In genomic region chr16:51152691-51153261, GRCh38 we compare ENCODE assay signal across 9 cellular contexts. TPM values are rescaled to one million over a fixed set of nuclear protein-coding genes. Genes with fewer than 3 reads are reported as not detected.
DNase-seq lines count a peak whose midpoint lies in the region; ATAC-seq and TF ChIP-seq lines count a peak whose summit lies in the region.
"Had no signal": no experiment of that assay in that cellular context is flagged by ENCODE, and none has a peak within 500 bp of the region (broad histone marks: within the 10 kb centered on the region; RNA-seq: fewer than 3 reads in every experiment).

No MANE protein-coding gene starts in this region.

- TF ChIP-seq CTCF in HFFc6 (IDR thresholded peaks at IDR 0.05) = no peak
- no peak for TF ChIP-seq CTCF in esophagus muscularis mucosa (IDR thresholded peaks at IDR 0.05)
- TF ChIP-seq CTCF in nephron progenitor cell (IDR thresholded peaks at IDR 0.05) = no peak

- H3K4me3 ChIP-seq in ACC112 (ENCODE audit: low read depth, low read length) (peak overlapping the region; percentile 83), esophagus muscularis mucosa (peak overlapping the region; percentile 51 to 57 (median 52))
- no peak overlapping the region for H3K4me3 ChIP-seq in CD8-positive, alpha-beta memory T cell (ENCODE audit: low read length)

- H3K4me1 ChIP-seq in ACC112 (ENCODE audit: control insufficient read depth, insufficient read depth, low read length, unreplicated experiment) (no peaks in the 10 kb centered on the region), esophagus muscularis mucosa (peaks cover 22 to 63% (median 55%) of the 10 kb centered on the region in 4 donors)
- H3K4me1 ChIP-seq in CD8-positive, alpha-beta memory T cell (ENCODE audit: insufficient read depth, low read length) = no peaks in the 10 kb centered on the region

- TF ChIP-seq EP300 in esophagus muscularis mucosa (IDR thresholded peaks at IDR 0.05) = no peak

- peak overlapping the region; percentile 79 for H3K27ac Mint-ChIP-seq in HFFc6
- H3K27ac Mint-ChIP-seq in nephron progenitor cell = peak overlapping the region; percentile 98
- no peak overlapping the region for H3K27ac Mint-ChIP-seq in CD8-positive, alpha-beta memory T cell

- intact Hi-C loops in esophagus muscularis mucosa (cut with DNase I) = no loop called here

- no peak for TF ChIP-seq POLR2A in esophagus muscularis mucosa (IDR thresholded peaks at IDR 0.05; ENCODE audit: low read depth)

- H3K9me3 Mint-ChIP-seq in HFFc6 = no peaks in the 10 kb centered on the region
- H3K9me3 Mint-ChIP-seq in nephron progenitor cell = no peaks in the 10 kb centered on the region
- H3K9me3 Mint-ChIP-seq in CD8-positive, alpha-beta memory T cell = peaks cover 0 to 15% (median 8%) of the 10 kb centered on the region in 5 donors

- H3K27me3 ChIP-seq in ACC112 (ENCODE audit: insufficient read depth, low read length) = peaks cover 67% of the 10 kb centered on the region
- H3K27me3 ChIP-seq in esophagus muscularis mucosa = peaks cover 7 to 98% (median 65%) of the 10 kb centered on the region in 4 donors
- H3K27me3 ChIP-seq in CD8-positive, alpha-beta memory T cell (ENCODE audit: insufficient read depth, low read length, poor library complexity, severe bottlenecking) = peaks cover 5% of the 10 kb centered on the region

- ATAC-seq in HG03469 (IDR thresholded peaks at IDR 0.05; ENCODE audit: unreplicated experiment) = no peak

- H3K4me3 Mint-ChIP-seq in HFFc6 (peak overlapping the region; percentile 92), nephron progenitor cell (peak overlapping the region; percentile 98)
- H3K4me3 Mint-ChIP-seq in CD8-positive, alpha-beta memory T cell = peak overlapping the region in 1 of 7 donors; percentile 55

- H3K79me2 ChIP-seq in ACC112 (ENCODE audit: control insufficient read depth, insufficient read depth, low read length, unreplicated experiment) = no peaks in the 10 kb centered on the region

- H3K27me3 Mint-ChIP-seq in HFFc6 (ENCODE audit: insufficient read depth) (no peaks in the 10 kb centered on the region; the same call in 1 of the 2 replicates), nephron progenitor cell (ENCODE audit: low read depth, poor library complexity) (no peaks in the 10 kb centered on the region)
- peaks cover 55 to 68% of the 10 kb centered on the region in 2 donors for H3K27me3 Mint-ChIP-seq in CD8-positive, alpha-beta memory T cell

- CTCF ChIA-PET in CD8-positive, alpha-beta memory T cell (lab: Charles Lee) = no interaction called here

- H3K36me3 ChIP-seq in ACC112 (ENCODE audit: insufficient read depth, low read length) (no peaks in the 10 kb centered on the region), esophagus muscularis mucosa (no peaks in the 10 kb centered on the region)
- H3K36me3 ChIP-seq in CD8-positive, alpha-beta memory T cell (ENCODE audit: insufficient read depth, low read length) = no peaks in the 10 kb centered on the region

- POLR2A ChIA-PET in CD8-positive, alpha-beta memory T cell (lab: Charles Lee) = no interaction called here

- H3K4me1 Mint-ChIP-seq in HFFc6 (ENCODE audit: low read depth) = peaks cover 42% of the 10 kb centered on the region
- peaks cover 43% of the 10 kb centered on the region for H3K4me1 Mint-ChIP-seq in nephron progenitor cell
- peaks cover 3 to 6% (median 4%) of the 10 kb centered on the region in 3 donors for H3K4me1 Mint-ChIP-seq in CD8-positive, alpha-beta memory T cell

- WGBS in esophagus muscularis mucosa = 3% methylated on average over 36 of the region's 51 CpGs

- H3K36me3 Mint-ChIP-seq in HFFc6 (ENCODE audit: low read depth) = no peaks in the 10 kb centered on the region
- H3K36me3 Mint-ChIP-seq in nephron progenitor cell (ENCODE audit: low read depth) = peaks cover 17% of the 10 kb centered on the region
- no peaks in the 10 kb centered on the region for H3K36me3 Mint-ChIP-seq in CD8-positive, alpha-beta memory T cell

- DNase-seq in HFFc6 (peak; percentile 54), esophagus muscularis mucosa (ENCODE audit: extremely low spot score) (no peak), nephron progenitor cell (no peak), NCI-H2196 (lab: John Stamatoyannopoulos, UW; ENCODE audit: unreplicated experiment) (no peak)
- no peak for DNase-seq in activated effector memory CD4-positive, alpha-beta T cell treated with anti-CD3 and anti-CD28 coated beads, Interleukin-2, amount 50 U/mL, for 16 hours
- no peak for DNase-seq in CD8-positive, alpha-beta memory T cell

- no peak overlapping the region for H2AFZ ChIP-seq in ACC112 (ENCODE audit: low read length, unreplicated experiment)

- no peaks in the 10 kb centered on the region for H3K9me3 ChIP-seq in esophagus muscularis mucosa
- no peaks in the 10 kb centered on the region for H3K9me3 ChIP-seq in CD8-positive, alpha-beta memory T cell (ENCODE audit: low read length)

- H3K27ac ChIP-seq in ACC112 (ENCODE audit: low read depth, low read length) (peak overlapping the region; percentile 14; the same call in 1 of the 2 replicates), esophagus muscularis mucosa (replicated peaks in 1 of 4) (no peak overlapping the region)
- H3K27ac ChIP-seq in CD8-positive, alpha-beta memory T cell (ENCODE audit: low read depth, low read length) = no peak overlapping the region

RNA-seq across cellular contexts. Expression of gene SALL1, which starts 1.7 kb away (rescaled TPM):
- 10 to 100 TPM; 10.6 to 15.4 (median 12.6) TPM for total RNA-seq in HFFc6 (2021; fragmentation: NEBNext Ultra II Directional; extraction: Animal tissue kit (Norgen Biotek cat#: 25700))
- not detected for total RNA-seq in esophagus muscularis mucosa
- not detected for total RNA-seq in CD8-positive, alpha-beta memory T cell
- not detected for polyA plus RNA-seq in CD8-positive, alpha-beta memory T cell
- total RNA-seq: SK-MEL-5 had no signal

Comparison
In these comparisons a context has a peak if more than half of its experiments do, and no peak if none do; other contexts are left out.
1. H3K27ac Mint-ChIP-seq: peak in HFFc6 (single experiment) and nephron progenitor cell (single experiment); none in CD8-positive, alpha-beta memory T cell (0 of 8).
2. RNA of gene SALL1, which starts 1.7 kb away (total RNA-seq): 10.6 to 15.4 TPM in HFFc6; not detected in esophagus muscularis mucosa and not detected in CD8-positive, alpha-beta memory T cell; every median in the first group is over 10 times any median in the second.